In the genomic region with DNA sequence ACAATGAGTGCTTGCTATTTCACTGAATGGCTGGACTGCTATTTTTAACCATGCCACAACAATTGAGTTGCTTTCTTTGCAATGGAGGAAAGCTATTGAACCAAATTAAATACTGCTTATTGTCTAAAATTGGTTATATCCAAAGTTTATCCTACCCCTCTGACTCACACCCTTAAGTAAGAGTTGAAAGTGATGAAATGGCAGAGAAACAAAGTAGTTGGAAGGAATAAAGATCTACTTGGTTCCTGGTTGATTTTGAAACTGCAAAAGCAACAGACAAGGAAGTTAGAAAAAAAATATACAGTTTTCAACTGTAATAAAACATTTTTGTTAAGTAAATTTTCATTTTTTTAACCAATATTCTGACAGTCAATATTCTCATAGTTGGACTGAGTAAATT, we compare ENCODE assay signal across 14 cellular contexts. TPM values are rescaled to one million over a fixed set of nuclear protein-coding genes. Genes with fewer than 3 reads are reported as not detected.
A peak's percentile ranks its signal among the peaks of the same experiment; 100 is the strongest.
DNase-seq lines count a peak whose midpoint lies in the region; ATAC-seq and TF ChIP-seq lines count a peak whose summit lies in the region.
"Had no signal": no experiment of that assay in that cellular context is flagged by ENCODE, and none has a peak within 500 bp of the region (broad histone marks: within the 10 kb centered on the region; RNA-seq: fewer than 3 reads in every experiment).

No MANE protein-coding gene starts in this region.

- no peak overlapping the region for H3K4me2 ChIP-seq in IMR-90 (ENCODE audit: low read depth, low read length)

- in situ Hi-C loops in IMR-90 (cut with MboI; ENCODE audit: low sequenced_read_pairs) (no loop called here), GM13976 (cut with MboI; ENCODE audit: low sequenced_read_pairs, unreplicated experiment) (no loop called here)

- BruUV-seq in IMR-90 (replicated peaks; lab: Mats Ljungman, UMichigan), result no TSS peak

- H3K79me1 ChIP-seq in IMR-90 (ENCODE audit: low read depth in 1 of 2, low read length in 2 of 2), result peaks cover 48 to 58% of the 10 kb centered on the region in 2 experiments

- no peak overlapping the region for H3K18ac ChIP-seq in IMR-90 (ENCODE audit: low read depth, low read length)

- no peak overlapping the region for H4K91ac ChIP-seq in IMR-90 (ENCODE audit: insufficient read depth, low read depth, low read length)

- no peak overlapping the region for H3K14ac ChIP-seq in IMR-90 (replicated peaks; ENCODE audit: low read depth, low read length)

- peak overlapping the region; percentile 12 for H2BK5ac ChIP-seq in IMR-90 (ENCODE audit: low read depth, low read length, poor library complexity, severe bottlenecking)

- no peak overlapping the region for H2AK5ac ChIP-seq in IMR-90 (ENCODE audit: low read depth, low read length)

- H3K4me3 ChIP-seq in IMR-90 (ENCODE audit: insufficient read depth, low read depth, low read length) (no peak overlapping the region), left lung (no peak overlapping the region), dorsolateral prefrontal cortex (no peak overlapping the region)
- H3K4me3 ChIP-seq: prostate gland had no signal

- no peak for TF ChIP-seq POLR2A in IMR-90 (IDR thresholded peaks at IDR 0.05; ENCODE audit: low read depth, low read length)

- H2AK9ac ChIP-seq in IMR-90 (replicated peaks; ENCODE audit: low read depth, low read length, poor library complexity), result no peak overlapping the region

- H3K23ac ChIP-seq in IMR-90 (ENCODE audit: low read depth, low read length), result no peak overlapping the region

- H4K5ac ChIP-seq in IMR-90 (ENCODE audit: low read depth, low read length), result no peak overlapping the region

- no peak for TF ChIP-seq RAD21 in IMR-90 (IDR thresholded peaks at IDR 0.05; ENCODE audit: low read length)

- TF ChIP-seq CTCF in IMR-90 (conservative IDR thresholded peaks at IDR 0.05; ENCODE audit: low read depth, low read length) (no peak), left lung (IDR thresholded peaks at IDR 0.05) (no peak), dorsolateral prefrontal cortex (IDR thresholded peaks at IDR 0.05 in 54 of 56, conservative IDR thresholded peaks at IDR 0.05 in 2 of 56; ENCODE audit: low read depth in 1 of 56, partially characterized antibody in 56 of 56) (no peak), GM13976 (IDR thresholded peaks at IDR 0.05; ENCODE audit: borderline replicate concordance, control extremely low read depth, extremely low read depth, insufficient read depth, missing control alignments) (no peak)

- H2AFZ ChIP-seq in IMR-90 (replicated peaks; ENCODE audit: low read length, poor library complexity), result no peak overlapping the region

- H2BK120ac ChIP-seq in IMR-90 (ENCODE audit: low read depth, low read length), result no peak overlapping the region

- peaks cover 3% of the 10 kb centered on the region for H4K20me1 ChIP-seq in IMR-90 (ENCODE audit: insufficient read depth, low read length)

- CTCF ChIA-PET in IMR-90 (lab: Yijun Ruan, JAX), result interaction anchor here (0.7 kb wide), 1 partner anchor 20 kb away, joined by 3 read pairs; no protein-coding TSS in a partner anchor

- no peak overlapping the region for H2BK15ac ChIP-seq in IMR-90 (ENCODE audit: low read depth, low read length)

- H2BK20ac ChIP-seq in IMR-90 (ENCODE audit: low read depth, low read length), result no peak overlapping the region

- H3K9me3 ChIP-seq in IMR-90 (ENCODE audit: control insufficient read depth, insufficient read depth, low read length), result no peaks in the 10 kb centered on the region
- no peaks in the 10 kb centered on the region for H3K9me3 ChIP-seq in left lung
- H3K9me3 ChIP-seq: Caco-2, prostate gland had no signal

- dilution Hi-C loops in IMR-90 (cut with HindIII; ENCODE audit: low sequenced_read_pairs, unreplicated experiment), result no loop called here

- H3K4me1 ChIP-seq in IMR-90 (ENCODE audit: control insufficient read depth, insufficient read depth, low read length) (peaks cover 10% of the 10 kb centered on the region), left lung (peaks cover 0 to 67% of the 10 kb centered on the region in 2 donors)
- H3K4me1 ChIP-seq: prostate gland had no signal

- intact Hi-C loops in IMR-90 (cut with micrococcal nuclease) (no loop called here), left lung (cut with DNase I) (no loop called here), dorsolateral prefrontal cortex (cut with DNase I) (no loop called here)

- no peak overlapping the region for H3K9ac ChIP-seq in IMR-90 (ENCODE audit: low read depth, low read length)

- H3K36me3 ChIP-seq in IMR-90 (ENCODE audit: control insufficient read depth, insufficient read depth, low read length) (peaks cover under 1% of the 10 kb centered on the region; the same call in 1 of the 2 replicates), left lung (no peaks in the 10 kb centered on the region)
- H3K36me3 ChIP-seq: prostate gland had no signal

- ATAC-seq in IMR-90 (ENCODE audit: low read depth) (peak; percentile 64), left lung (peak; percentile 56), HG02610 (IDR thresholded peaks at IDR 0.05; ENCODE audit: unreplicated experiment) (no peak), HG02884 (IDR thresholded peaks at IDR 0.05; ENCODE audit: unreplicated experiment) (no peak)
- ATAC-seq: left ventricle myocardium superior had no signal

- H3K4ac ChIP-seq in IMR-90 (ENCODE audit: low read depth, low read length), result no peak overlapping the region

- H3K27ac ChIP-seq in IMR-90 (ENCODE audit: insufficient read depth, low read length) (no peak overlapping the region), left lung (peak overlapping the region; percentile 33 to 59), dorsolateral prefrontal cortex (no peak overlapping the region)
- H3K27ac ChIP-seq: prostate gland had no signal

- POLR2A ChIA-PET in IMR-90 (lab: Charles Lee; ENCODE audit: unreplicated experiment), result no interaction called here

- peak; percentile 47 for DNase-seq in AG20443 (ENCODE audit: low spot score)
- peak; percentile 82 for DNase-seq in IMR-90
- peak; percentile 62 for DNase-seq in amniotic epithelial cell (ENCODE audit: low read depth)
- no peak for DNase-seq in left lung
- DNase-seq in dorsolateral prefrontal cortex, result no peak
- DNase-seq in GM13976 (ENCODE audit: low spot score), result no peak
- DNase-seq: activated CD4-positive, alpha-beta T cell treated with anti-CD3 and anti-CD28 coated beads for 4 hours; activated naive CD8-positive, alpha-beta T cell treated with anti-CD3 and anti-CD28 coated beads, Interleukin-2, amount 10 ng/mL, durations not matched to agents 7 days and 5 days; Caco-2; left ventricle myocardium superior; SHP77 treated with DMSO at 0.1 percent for 48 hours had no signal

- H3K56ac ChIP-seq in IMR-90 (ENCODE audit: extremely low read depth, insufficient read depth, low read length), result no peak overlapping the region

- H4K8ac ChIP-seq in IMR-90 (ENCODE audit: low read depth in 2 of 2, low read length in 2 of 2), result no peak overlapping the region

- H3K9me1 ChIP-seq in IMR-90 (ENCODE audit: insufficient read depth, low read length), result peaks cover 6% of the 10 kb centered on the region; the same call in 1 of the 2 replicates

- H3K27me3 ChIP-seq in IMR-90 (ENCODE audit: control insufficient read depth, insufficient read depth, low read length) (no peaks in the 10 kb centered on the region), left lung (no peaks in the 10 kb centered on the region), dorsolateral prefrontal cortex (no peaks in the 10 kb centered on the region)

TF ChIP-seq in IMR-90, 13 proteins besides CTCF, POLR2A, EP300 and RAD21:
- TF ChIP-seq MAZ (IDR thresholded peaks at IDR 0.05; ENCODE audit: borderline replicate concordance, low read depth, low read length) (no peak), RCOR1 (IDR thresholded peaks at IDR 0.05; ENCODE audit: insufficient replicate concordance, low read length) (no peak), RFX5 (IDR thresholded peaks at IDR 0.05; ENCODE audit: low read depth, low read length) (no peak), BHLHE40 (IDR thresholded peaks at IDR 0.05; ENCODE audit: low read depth, low read length) (no peak), MAFK (IDR thresholded peaks at IDR 0.05; ENCODE audit: low read depth, low read length) (no peak), CEBPB (IDR thresholded peaks at IDR 0.05; ENCODE audit: low read depth, low read length) (peak; percentile 88), FOS (IDR thresholded peaks at IDR 0.05; ENCODE audit: low read depth, low read length) (peak; percentile 60; the same call in 1 of the 2 replicates), NFE2L2 (IDR thresholded peaks at IDR 0.05; ENCODE audit: low read depth, low read length) (no peak), CHD1 (IDR thresholded peaks at IDR 0.05; ENCODE audit: low read depth, low read length) (no peak), MXI1 (IDR thresholded peaks at IDR 0.05; ENCODE audit: borderline replicate concordance, low read depth, low read length) (no peak)
- TF ChIP-seq, protein P1, sequence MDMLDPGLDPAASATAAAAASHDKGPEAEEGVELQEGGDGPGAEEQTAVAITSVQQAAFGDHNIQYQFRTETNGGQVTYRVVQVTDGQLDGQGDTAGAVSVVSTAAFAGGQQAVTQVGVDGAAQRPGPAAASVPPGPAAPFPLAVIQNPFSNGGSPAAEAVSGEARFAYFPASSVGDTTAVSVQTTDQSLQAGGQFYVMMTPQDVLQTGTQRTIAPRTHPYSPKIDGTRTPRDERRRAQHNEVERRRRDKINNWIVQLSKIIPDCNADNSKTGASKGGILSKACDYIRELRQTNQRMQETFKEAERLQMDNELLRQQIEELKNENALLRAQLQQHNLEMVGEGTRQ (IDR thresholded peaks at IDR 0.05; ENCODE audit: low read depth, low read length), result no peak

RNA-seq across cellular contexts. Expression of a gene that starts 47.6 kb away (rescaled TPM):
- total RNA-seq in IMR-90 (2012; rRNA removed), result 73.7 and 85.8 TPM in 2 replicates
- 24.8 and 29.7 TPM in 2 replicates for polyA plus RNA-seq in IMR-90 (2012; rRNA removed)
- 6.9 and 14.5 TPM in 2 replicates for polyA plus RNA-seq in IMR-90 (2012; cell fraction: cytosol; rRNA removed)
- 24.1 and 88.2 TPM in 2 replicates for polyA plus RNA-seq in IMR-90 (2012; cell fraction: nucleus; rRNA removed; ENCODE audit: low replicate concordance)
- total RNA-seq in left lung, result 10 to 100 TPM; 77.5 to 79.3 TPM
- 10 to 100 TPM; 14.0 to 28.7 (median 20.0) TPM for total RNA-seq in dorsolateral prefrontal cortex

Comparison
In these comparisons a context has a peak if more than half of its experiments do, and no peak if none do; other contexts are left out.
1. DNase-seq: peak in AG20443 (single experiment), IMR-90 (single experiment) and amniotic epithelial cell (single experiment); none in left lung (0 of 2), dorsolateral prefrontal cortex (0 of 10) and GM13976 (single experiment).
2. ATAC-seq: peak in IMR-90 (single experiment) and left lung (single experiment); none in HG02610 (single experiment) and HG02884 (single experiment).
3. H3K27ac ChIP-seq: peak in left lung (2 of 2); none in IMR-90 (single experiment) and dorsolateral prefrontal cortex (0 of 59).